ENCODE assay signal across 8 cellular contexts in genomic region chr13:73058432-73058740, GRCh38. TPM values are rescaled to one million over a fixed set of nuclear protein-coding genes. Genes with fewer than 3 reads are reported as not detected.
A peak's percentile ranks its signal among the peaks of the same experiment; 100 is the strongest.
DNase-seq lines count a peak whose midpoint lies in the region; ATAC-seq and TF ChIP-seq lines count a peak whose summit lies in the region.

No MANE protein-coding gene starts in this region.

- peak overlapping the region in 4 of 5 experiments; percentile 11 to 95 (median 83) for H3K27ac Mint-ChIP-seq in brain
- H3K27ac Mint-ChIP-seq in naive thymus-derived CD4-positive, alpha-beta T cell: peak overlapping the region; percentile 38 to 92 (median 79)

- peaks cover 71% of the 10 kb centered on the region for H3K27me3 Mint-ChIP-seq in brain
- H3K27me3 Mint-ChIP-seq in naive thymus-derived CD4-positive, alpha-beta T cell: peaks cover 19 to 58% (median 40%) of the 10 kb centered on the region in 5 donors

- H3K4me1 ChIP-seq in right atrium auricular region: peaks cover 0 to 20% of the 10 kb centered on the region in 2 donors
- peaks cover 4 to 10% of the 10 kb centered on the region in 2 donors for H3K4me1 ChIP-seq in naive thymus-derived CD4-positive, alpha-beta T cell (ENCODE audit: control insufficient read depth in 2 of 2, insufficient read depth in 2 of 2, low read length in 2 of 2)

- no peak for DNase-seq in right atrium auricular region (ENCODE audit: low spot score)
- DNase-seq in Right ventricle myocardium inferior (ENCODE audit: missing footprints): no peak
- DNase-seq in naive thymus-derived CD4-positive, alpha-beta T cell: no peak
- DNase-seq in RPMI8226: no peak
- DNase-seq in activated CD8-positive, alpha-beta memory T cell treated with anti-CD3 and anti-CD28 coated beads for 24 hours: no peak
- DNase-seq in glomerular visceral epithelial cell (ENCODE audit: extremely low spot score): no peak

- H3K27me3 ChIP-seq in right atrium auricular region: no peaks in the 10 kb centered on the region
- peaks cover 5 to 10% of the 10 kb centered on the region in 2 donors for H3K27me3 ChIP-seq in naive thymus-derived CD4-positive, alpha-beta T cell (ENCODE audit: control insufficient read depth in 2 of 2, insufficient read depth in 2 of 2, low read length in 2 of 2)

- H3K36me3 Mint-ChIP-seq in brain: peaks cover 16% of the 10 kb centered on the region
- peaks cover 0 to 11% (median 0%) of the 10 kb centered on the region in 5 donors for H3K36me3 Mint-ChIP-seq in naive thymus-derived CD4-positive, alpha-beta T cell

- CTCF ChIA-PET in naive thymus-derived CD4-positive, alpha-beta T cell (lab: Charles Lee): interaction anchor here (0.6 to 1.4 kb wide), 3 partner anchors 135 to 1026 kb away, joined by 3 to 4 read pairs (median 3); no protein-coding TSS in a partner anchor

- intact Hi-C loops in Right ventricle myocardium inferior (cut with DNase I): loop anchor here (2.0 kb wide), 1 partner anchor 650 kb away; no protein-coding TSS in a partner anchor
- intact Hi-C loops in naive thymus-derived CD4-positive, alpha-beta T cell (cut with micrococcal nuclease): loop anchor here (1.0 to 5.0 kb wide), 10 partner anchors 170 to 1229 kb away; partner anchors contain the start of genes BORA (in 2 of the 2), MZT1 (in 2 of the 2), PIBF1 (in 2 of the 2) and KLF12 (in 1 of the 2)

- H3K36me3 ChIP-seq in right atrium auricular region: no peaks in the 10 kb centered on the region
- no peaks in the 10 kb centered on the region for H3K36me3 ChIP-seq in naive thymus-derived CD4-positive, alpha-beta T cell (ENCODE audit: control insufficient read depth in 2 of 3, insufficient read depth in 3 of 3, low read length in 3 of 3)

- peak overlapping the region; percentile 87 to 95 (median 92) for H3K4me3 Mint-ChIP-seq in brain
- peak overlapping the region; percentile 82 to 94 (median 90) for H3K4me3 Mint-ChIP-seq in naive thymus-derived CD4-positive, alpha-beta T cell

- ATAC-seq in Right ventricle myocardium inferior: no peak
- peak; percentile 6 for ATAC-seq in HG03139 (IDR thresholded peaks at IDR 0.05; ENCODE audit: unreplicated experiment)
- ATAC-seq in naive thymus-derived CD4-positive, alpha-beta T cell: peak; percentile 3

- H3K4me1 Mint-ChIP-seq in brain: peaks cover 58% of the 10 kb centered on the region
- peaks cover 6 to 32% (median 23%) of the 10 kb centered on the region in 7 donors for H3K4me1 Mint-ChIP-seq in naive thymus-derived CD4-positive, alpha-beta T cell

- POLR2A ChIA-PET in naive thymus-derived CD4-positive, alpha-beta T cell (lab: Charles Lee): interaction anchor here (0.6 to 1.7 kb wide), 5 partner anchors 17 to 708 kb away, joined by 3 to 4 read pairs (median 3); no protein-coding TSS in a partner anchor

- H3K9me3 ChIP-seq in right atrium auricular region: no peaks in the 10 kb centered on the region
- H3K9me3 ChIP-seq in naive thymus-derived CD4-positive, alpha-beta T cell (ENCODE audit: control insufficient read depth in 2 of 3, low read length in 3 of 3): no peaks in the 10 kb centered on the region

- TF ChIP-seq CTCF in right atrium auricular region (IDR thresholded peaks at IDR 0.05) (no peak), brain (conservative IDR thresholded peaks at IDR 0.05) (no peak)

- peaks cover 0 to 3% (median 0%) of the 10 kb centered on the region in 5 experiments for H3K9me3 Mint-ChIP-seq in brain
- peaks cover 0 to 2% (median 0%) of the 10 kb centered on the region in 11 donors for H3K9me3 Mint-ChIP-seq in naive thymus-derived CD4-positive, alpha-beta T cell

- peak overlapping the region in 1 of 2 donors; percentile 38 for H3K27ac ChIP-seq in right atrium auricular region
- peak overlapping the region; percentile 31 for H3K27ac ChIP-seq in naive thymus-derived CD4-positive, alpha-beta T cell (ENCODE audit: low read depth, low read length)

- peak overlapping the region; percentile 65 to 82 for H3K4me3 ChIP-seq in right atrium auricular region
- H3K4me3 ChIP-seq in naive thymus-derived CD4-positive, alpha-beta T cell (ENCODE audit: low read length): peak overlapping the region; percentile 58

RNA-seq across cellular contexts. Expression of gene KLF5, which starts 0.4 kb away (rescaled TPM):
- total RNA-seq in right atrium auricular region (1 to 10 TPM; 1.7 to 2.8 TPM), Right ventricle myocardium inferior (0.84 TPM)
- polyA plus RNA-seq in brain (ENCODE audit: insufficient read depth, low read depth, low replicate concordance): 13.8 TPM
- 10 to 100 TPM in 2 of 5 experiments, 1 to 10 TPM in 3; 3.6 to 13.3 (median 5.7) TPM for total RNA-seq in naive thymus-derived CD4-positive, alpha-beta T cell
- 1 to 10 TPM; 1.7 to 2.0 TPM for polyA plus RNA-seq in naive thymus-derived CD4-positive, alpha-beta T cell
